In genomic region chr17:28406478-28406824, GRCh38 we compare ENCODE assay signal across 1 cellular context.
TF ChIP-seq lines count a peak whose summit lies in the region.

No MANE protein-coding gene starts in this region.

TF ChIP-seq in HCT116, 20 proteins besides CTCF, POLR2A, EP300 and RAD21 (continued from another document):
- no peak for TF ChIP-seq ZBTB33 (IDR thresholded peaks at IDR 0.05; ENCODE audit: extremely low read depth, insufficient replicate concordance, low read length)
- no peak for TF ChIP-seq ZFX (IDR thresholded peaks at IDR 0.05)
- TF ChIP-seq YY1 (IDR thresholded peaks at IDR 0.05; ENCODE audit: extremely low read depth, insufficient replicate concordance, low read depth, low read length): no peak
- no peak for TF ChIP-seq FOSL1 (IDR thresholded peaks at IDR 0.05; ENCODE audit: low read depth)
- TF ChIP-seq CBX3 (IDR thresholded peaks at IDR 0.05; ENCODE audit: low read depth): no peak
- TF ChIP-seq POLR2AphosphoS5 (IDR thresholded peaks at IDR 0.05; ENCODE audit: low read depth, low read length): no peak
- no peak for TF ChIP-seq CEBPB (IDR thresholded peaks at IDR 0.05; ENCODE audit: low read depth)
- TF ChIP-seq ATF3 (IDR thresholded peaks at IDR 0.05): no peak
- no peak for TF ChIP-seq SP1 (IDR thresholded peaks at IDR 0.05; ENCODE audit: low read depth)
- no peak for TF ChIP-seq SIN3A (IDR thresholded peaks at IDR 0.05; ENCODE audit: low read depth)
- no peak for TF ChIP-seq EGR1 (IDR thresholded peaks at IDR 0.05; ENCODE audit: low read depth)
- TF ChIP-seq SRF (IDR thresholded peaks at IDR 0.05; ENCODE audit: low read depth): no peak
- no peak for TF ChIP-seq ELF1 (IDR thresholded peaks at IDR 0.05; ENCODE audit: borderline replicate concordance, low read depth)
- TF ChIP-seq EZH2phosphoT487 (IDR thresholded peaks at IDR 0.05; ENCODE audit: borderline replicate concordance): no peak
